8 cellular contexts compared by ENCODE assay signal in genomic region chr20:58650776-58651547, GRCh38.
DNase-seq lines count a peak whose midpoint lies in the region; ATAC-seq and TF ChIP-seq lines count a peak whose summit lies in the region.

Gene STX16 (plus strand): TSS chr20:58651283. CDS start chr20:58652007, 724 bp downstream.

- peak; percentile 51 for TF ChIP-seq CTCF in astrocyte of the spinal cord (IDR thresholded peaks at IDR 0.05; ENCODE audit: low read depth, low read length)
- TF ChIP-seq CTCF in retinal pigment epithelial cell (conservative IDR thresholded peaks at IDR 0.05; ENCODE audit: low read depth, low read length), result peak; percentile 58

- in situ Hi-C loops in astrocyte of the spinal cord (cut with HindIII; ENCODE audit: low sequenced_read_pairs), result loop anchor here (25.0 kb wide), 1 partner anchor 414 kb away; the partner anchor contains the start of gene ANKRD60

- ATAC-seq in HG02943 (IDR thresholded peaks at IDR 0.05; ENCODE audit: low read depth, unreplicated experiment) (peak; percentile 67), GM18858 (IDR thresholded peaks at IDR 0.05; ENCODE audit: unreplicated experiment) (no peak)

- H3K4me3 ChIP-seq in astrocyte of the spinal cord (ENCODE audit: low read depth, low read length) (peak within 1 kb of the TSS; percentile 87), retinal pigment epithelial cell (ENCODE audit: low read length) (peak within 1 kb of the TSS; percentile 79)

- TF ChIP-seq POLR2A in GM15510 (IDR thresholded peaks at IDR 0.05; ENCODE audit: borderline replicate concordance, extremely low read depth, insufficient read length), result peak; percentile 64

- DNase-seq in NCI-H2029 treated with DMSO at 0.1 percent for 48 hours (lab: John Stamatoyannopoulos, UW) (peak; percentile 41), T1000 (lab: John Stamatoyannopoulos, UW) (peak; percentile 36), astrocyte of the spinal cord (ENCODE audit: low read depth, low spot score) (peak; percentile 93), hippocampal formation (lab: John Stamatoyannopoulos, UW) (peak; percentile 80 to 85), retinal pigment epithelial cell (ENCODE audit: low read depth) (peak; percentile 75)

Comparison
In these comparisons a context has a peak if more than half of its experiments do, and no peak if none do; other contexts are left out.
1. DNase-seq: peak in every context shown above with its lines; median percentile 93 in astrocyte of the spinal cord; 82 in hippocampal formation; 75 in retinal pigment epithelial cell; 41 in NCI-H2029 treated with DMSO at 0.1 percent for 48 hours; 36 in T1000.